8 cellular contexts compared by ENCODE assay signal in the genomic region with DNA sequence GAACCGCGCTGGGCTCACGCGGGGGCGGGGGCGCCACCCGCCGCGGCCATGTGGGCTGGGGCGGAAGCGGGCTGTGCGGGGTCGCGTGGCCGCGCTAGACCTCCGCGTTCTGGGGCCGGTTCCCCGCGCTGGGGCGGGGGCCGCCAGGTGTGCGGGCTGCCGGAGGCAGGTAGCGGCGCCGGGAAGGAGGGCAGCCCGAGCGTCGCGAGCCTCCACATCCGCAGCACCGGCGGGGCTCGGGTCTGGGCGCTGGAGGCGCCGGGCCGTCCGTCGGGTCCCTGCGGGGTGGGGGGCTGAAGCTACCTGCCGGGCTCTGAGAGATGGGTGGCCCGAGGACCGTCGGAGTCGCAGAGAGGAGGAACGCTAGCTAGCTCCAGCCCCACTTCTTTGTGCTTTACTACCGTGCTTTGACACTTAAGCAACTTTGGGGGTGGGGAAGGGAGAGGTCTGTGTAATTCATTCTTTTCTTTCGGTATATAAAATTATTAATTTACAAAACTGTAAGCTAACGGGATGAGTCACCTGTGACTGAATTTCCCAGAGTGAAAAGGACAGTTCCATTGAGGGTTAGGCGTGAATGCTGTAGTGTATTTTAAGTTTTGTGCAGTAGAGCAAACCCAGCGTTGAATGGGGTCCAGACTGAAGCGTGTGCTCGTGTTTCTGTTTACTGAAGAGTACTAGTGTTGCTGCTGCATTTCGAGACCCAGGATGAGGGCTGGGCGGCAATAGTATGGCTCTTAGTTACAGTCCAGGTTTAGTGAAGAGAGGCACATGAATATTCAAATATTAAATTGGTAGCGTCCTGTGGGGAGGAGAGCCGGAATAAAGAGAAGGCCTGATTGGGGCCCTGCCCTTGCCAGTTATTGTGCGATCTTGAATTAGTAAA. TPM values are rescaled to one million over a fixed set of nuclear protein-coding genes. Genes with fewer than 3 reads are reported as not detected.
DNase-seq lines count a peak whose midpoint lies in the region; ATAC-seq and TF ChIP-seq lines count a peak whose summit lies in the region.

No MANE protein-coding gene starts in this region.

- H3K4me1 Mint-ChIP-seq in activated CD8-positive, alpha-beta T cell treated with anti-CD3 and anti-CD28 coated beads, Interleukin-2, amount 10 ng/mL, durations not matched to agents 7 days and 5 days (ENCODE audit: low read depth) = peaks cover 35% of the 10 kb centered on the region

- H3K27me3 ChIP-seq in HAP-1 (ENCODE audit: low read depth) = no peaks in the 10 kb centered on the region
- no peaks in the 10 kb centered on the region for H3K27me3 ChIP-seq in neutrophil

- H3K4me3 ChIP-seq in HAP-1 = peak overlapping the region; percentile 97
- peak overlapping the region; percentile 75 to 91 for H3K4me3 ChIP-seq in foreskin fibroblast (ENCODE audit: low read depth in 1 of 2, low read length in 2 of 2)
- H3K4me3 ChIP-seq in neutrophil (ENCODE audit: low read depth in 1 of 2, low read length in 1 of 2) = peak overlapping the region; percentile 66 to 93

- peaks cover 19% of the 10 kb centered on the region for H3K36me3 Mint-ChIP-seq in activated CD8-positive, alpha-beta T cell treated with anti-CD3 and anti-CD28 coated beads, Interleukin-2, amount 10 ng/mL, durations not matched to agents 7 days and 5 days (ENCODE audit: low read depth)

- no peaks in the 10 kb centered on the region for H3K27me3 Mint-ChIP-seq in activated CD8-positive, alpha-beta T cell treated with anti-CD3 and anti-CD28 coated beads, Interleukin-2, amount 10 ng/mL, durations not matched to agents 7 days and 5 days (ENCODE audit: low read depth)

- POLR2A ChIA-PET in activated CD8-positive, alpha-beta T cell treated with anti-CD3 and anti-CD28 coated beads, Interleukin-2, amount 10 ng/mL, durations not matched to agents 7 days and 5 days (lab: Charles Lee) = interaction anchor here (1.0 to 4.8 kb wide), 5 partner anchors 47 to 338 kb away, joined by 8 to 59 read pairs (median 17); a partner anchor contains a TSS

- no peaks in the 10 kb centered on the region for H3K9me3 ChIP-seq in HAP-1
- no peaks in the 10 kb centered on the region for H3K9me3 ChIP-seq in neutrophil

- in situ Hi-C loops in HAP-1 (cut with MboI; ENCODE audit: low sequenced_read_pairs) = no loop called here

- ATAC-seq in activated CD8-positive, alpha-beta T cell treated with anti-CD3 and anti-CD28 coated beads, Interleukin-2, amount 10 ng/mL, durations not matched to agents 7 days and 5 days = no peak
- ATAC-seq in HG02588 (IDR thresholded peaks at IDR 0.05; ENCODE audit: unreplicated experiment) = no peak

- CTCF ChIA-PET in activated CD8-positive, alpha-beta T cell treated with anti-CD3 and anti-CD28 coated beads, Interleukin-2, amount 10 ng/mL, durations not matched to agents 7 days and 5 days (lab: Charles Lee) = interaction anchor here (0.8 to 4.1 kb wide), 22 partner anchors 9 to 853 kb away, joined by 3 to 261 read pairs (median 8); a partner anchor contains a TSS

- TF ChIP-seq CTCF in foreskin fibroblast (IDR thresholded peaks at IDR 0.05; ENCODE audit: low read depth, low read length) (no peak), neutrophil (IDR thresholded peaks at IDR 0.05) (no peak)

- H3K4me3 Mint-ChIP-seq in activated CD8-positive, alpha-beta T cell treated with anti-CD3 and anti-CD28 coated beads, Interleukin-2, amount 10 ng/mL, durations not matched to agents 7 days and 5 days = peak overlapping the region; percentile 88

- no peaks in the 10 kb centered on the region for H3K9me3 Mint-ChIP-seq in activated CD8-positive, alpha-beta T cell treated with anti-CD3 and anti-CD28 coated beads, Interleukin-2, amount 10 ng/mL, durations not matched to agents 7 days and 5 days (ENCODE audit: insufficient read depth)

- peak overlapping the region; percentile 76 for H3K27ac ChIP-seq in neutrophil

- H3K27ac Mint-ChIP-seq in activated CD8-positive, alpha-beta T cell treated with anti-CD3 and anti-CD28 coated beads, Interleukin-2, amount 10 ng/mL, durations not matched to agents 7 days and 5 days = peak overlapping the region; percentile 80

- peak; percentile 52 for DNase-seq in DMS 273 (lab: John Stamatoyannopoulos, UW; ENCODE audit: unreplicated experiment)
- DNase-seq in DMS 273 treated with DMSO at 0.1 percent for 48 hours (lab: John Stamatoyannopoulos, UW) = no peak
- DNase-seq in HAP-1 (ENCODE audit: low spot score in 2 of 2) = peak in 1 of 2 experiments; percentile 41
- DNase-seq in NAMALWA (ENCODE audit: low spot score) = peak; percentile 61
- DNase-seq in activated CD8-positive, alpha-beta T cell treated with anti-CD3 and anti-CD28 coated beads, Interleukin-2, amount 10 ng/mL, durations not matched to agents 7 days and 5 days = peak; percentile 41
- DNase-seq in foreskin fibroblast = peak; percentile 26 to 56

- H3K36me3 ChIP-seq in HAP-1 (replicated peaks) = no peaks in the 10 kb centered on the region
- no peaks in the 10 kb centered on the region for H3K36me3 ChIP-seq in neutrophil

- H3K4me1 ChIP-seq in HAP-1 (peaks cover 12% of the 10 kb centered on the region), neutrophil (ENCODE audit: control insufficient read depth in 1 of 2, insufficient read depth in 1 of 2, low read depth in 1 of 2, low read length in 1 of 2) (peaks cover 15 to 17% of the 10 kb centered on the region in 2 experiments)

RNA-seq across cellular contexts. Expression of a gene that starts 0.8 kb away (rescaled TPM):
- total RNA-seq in activated CD8-positive, alpha-beta T cell treated with anti-CD3 and anti-CD28 coated beads, Interleukin-2, amount 10 ng/mL, durations not matched to agents 7 days and 5 days = 10 to 100 TPM; 47.3 to 58.7 TPM
